8 cellular contexts compared by ENCODE assay signal in the genomic region with DNA sequence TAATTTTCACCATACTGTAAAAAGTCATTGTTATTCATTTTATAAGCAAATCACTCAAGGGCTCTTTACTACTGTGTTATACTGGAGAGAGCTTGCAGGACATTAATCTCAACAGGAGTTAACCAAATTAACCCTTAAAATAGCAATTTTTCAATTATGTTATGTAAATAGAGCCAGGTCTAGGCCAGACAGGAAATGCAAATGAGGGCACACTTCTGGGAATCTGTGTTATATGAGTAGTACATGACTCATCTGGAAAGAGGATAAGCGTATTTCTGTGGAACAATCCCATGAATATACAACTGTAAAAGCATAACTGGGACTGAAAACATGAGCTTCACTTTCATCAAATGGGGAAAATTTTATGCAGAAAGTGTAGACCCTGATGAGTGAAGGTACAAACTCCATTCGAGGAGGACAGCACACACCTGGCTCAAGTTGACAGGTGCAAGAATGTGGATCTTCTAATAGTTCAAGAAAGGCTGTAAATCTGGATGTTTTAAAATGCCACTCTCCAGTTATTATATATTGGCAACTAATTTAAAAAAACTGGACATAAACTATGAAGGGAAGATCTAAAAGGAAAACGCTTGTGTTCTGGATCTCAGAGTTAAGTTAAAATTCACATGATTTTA.
DNase-seq lines count a peak whose midpoint lies in the region; ATAC-seq and TF ChIP-seq lines count a peak whose summit lies in the region.

No MANE protein-coding gene starts in this region.

- peaks cover 7% of the 10 kb centered on the region; the same call in 1 of the 2 replicates for H3K9me3 ChIP-seq in DOHH2 (ENCODE audit: control insufficient read depth, insufficient read depth, low read length)
- H3K9me3 ChIP-seq in mesodermal cell (ENCODE audit: control insufficient read depth, low read length) = no peaks in the 10 kb centered on the region
- no peaks in the 10 kb centered on the region for H3K9me3 ChIP-seq in CD8-positive, alpha-beta T cell (ENCODE audit: low read length)

- no peaks in the 10 kb centered on the region for H3K9me3 Mint-ChIP-seq in CD8-positive, alpha-beta T cell

- no peak for TF ChIP-seq CTCF in DOHH2 (IDR thresholded peaks at IDR 0.05; ENCODE audit: low read depth, low read length, poor library complexity, severe bottlenecking)
- TF ChIP-seq CTCF in astrocyte of the spinal cord (IDR thresholded peaks at IDR 0.05; ENCODE audit: low read depth, low read length) = no peak
- no peak for TF ChIP-seq CTCF in CD8-positive, alpha-beta T cell (IDR thresholded peaks at IDR 0.05)

- H3K9me2 ChIP-seq in DOHH2 (replicated peaks; ENCODE audit: control insufficient read depth, low read length) = no peaks in the 10 kb centered on the region

- H4K20me1 ChIP-seq in DOHH2 (ENCODE audit: control insufficient read depth, insufficient read depth, low read depth, low read length) = no peaks in the 10 kb centered on the region

- H3K27ac Mint-ChIP-seq in CD8-positive, alpha-beta T cell = no peak overlapping the region

- ATAC-seq in GM21528 (IDR thresholded peaks at IDR 0.05; ENCODE audit: low FRiP score, unreplicated experiment) (no peak), GM21381 (IDR thresholded peaks at IDR 0.05; ENCODE audit: unreplicated experiment) (no peak)
- no peak for ATAC-seq in CD8-positive, alpha-beta T cell

- no peaks in the 10 kb centered on the region for H3K4me1 Mint-ChIP-seq in CD8-positive, alpha-beta T cell (ENCODE audit: low read depth)

- H3K36me3 ChIP-seq in DOHH2 (ENCODE audit: control insufficient read depth, low read length) (peaks cover 46% of the 10 kb centered on the region), mesodermal cell (ENCODE audit: control insufficient read depth, insufficient read depth, low read length) (no peaks in the 10 kb centered on the region)
- H3K36me3 ChIP-seq in CD8-positive, alpha-beta T cell (ENCODE audit: insufficient read depth, low read length) = no peaks in the 10 kb centered on the region

- H3K27ac ChIP-seq in DOHH2 (ENCODE audit: low read depth, low read length) (peak overlapping the region; percentile 48), mesodermal cell (ENCODE audit: low read depth, low read length, severe bottlenecking) (peak overlapping the region; percentile 51)
- H3K27ac ChIP-seq in CD8-positive, alpha-beta T cell (ENCODE audit: low read depth, low read length) = no peak overlapping the region

- no peaks in the 10 kb centered on the region for H3K27me3 ChIP-seq in DOHH2 (ENCODE audit: control insufficient read depth, low read length)
- no peaks in the 10 kb centered on the region for H3K27me3 ChIP-seq in CD8-positive, alpha-beta T cell (ENCODE audit: insufficient read depth, low read length)

- H3F3A ChIP-seq in DOHH2 (ENCODE audit: control insufficient read depth, insufficient read depth) = peaks cover 12% of the 10 kb centered on the region; the same call in 1 of the 2 replicates

- H3K4me2 ChIP-seq in DOHH2 (ENCODE audit: low read length) = peak overlapping the region; percentile 57

- H3K4me3 ChIP-seq in DOHH2 (ENCODE audit: low read length) (peak overlapping the region; percentile 51), astrocyte of the spinal cord (ENCODE audit: low read depth, low read length) (no peak overlapping the region), mesodermal cell (ENCODE audit: extremely low read depth, insufficient read depth, low read length, poor library complexity, severe bottlenecking) (no peak overlapping the region)
- no peak overlapping the region for H3K4me3 ChIP-seq in CD8-positive, alpha-beta T cell (ENCODE audit: low read depth, low read length)

- intact Hi-C loops in CD8-positive, alpha-beta T cell (cut with DNase I, micrococcal nuclease) = no loop called here

- no peaks in the 10 kb centered on the region for H3K36me3 Mint-ChIP-seq in CD8-positive, alpha-beta T cell

- CTCF ChIA-PET in CD8-positive, alpha-beta T cell (lab: Charles Lee) = no interaction called here

- DNase-seq in LoVo (ENCODE audit: low spot score) (peak; percentile 30), astrocyte of the spinal cord (ENCODE audit: low read depth, low spot score) (peak; percentile 79), epidermal melanocyte (ENCODE audit: insufficient read length, low spot score) (no peak)
- DNase-seq in CD8-positive, alpha-beta T cell = no peak

- in situ Hi-C loops in astrocyte of the spinal cord (cut with HindIII; ENCODE audit: low sequenced_read_pairs) = no loop called here

- no peak overlapping the region for H3K4me3 Mint-ChIP-seq in CD8-positive, alpha-beta T cell

- WGBS in mesodermal cell (ENCODE audit: insufficient coverage in 2 of 2), 2 experiments = 80 to 100% methylated on average over 1 of the region's 3 CpGs

- H3K4me1 ChIP-seq in DOHH2 (ENCODE audit: control insufficient read depth, low read length) (peaks cover 50% of the 10 kb centered on the region), mesodermal cell (ENCODE audit: control insufficient read depth, insufficient read depth, low read length, poor library complexity, severe bottlenecking) (peaks cover 39% of the 10 kb centered on the region)
- H3K4me1 ChIP-seq in CD8-positive, alpha-beta T cell (ENCODE audit: insufficient read depth, low read length) = no peaks in the 10 kb centered on the region

- H3K27me3 Mint-ChIP-seq in CD8-positive, alpha-beta T cell (ENCODE audit: low read depth) = no peaks in the 10 kb centered on the region

- POLR2A ChIA-PET in CD8-positive, alpha-beta T cell (lab: Charles Lee) = interaction anchor here (0.8 kb wide), 1 partner anchor 580 kb away, joined by 3 read pairs; no protein-coding TSS in a partner anchor

- peaks cover 95% of the 10 kb centered on the region for H3K79me2 ChIP-seq in DOHH2 (ENCODE audit: control insufficient read depth, low read length)

Comparison
In these comparisons a context has a peak if more than half of its experiments do, and no peak if none do; other contexts are left out.
1. DNase-seq: peak in LoVo (single experiment) and astrocyte of the spinal cord (single experiment); none in epidermal melanocyte (single experiment) and CD8-positive, alpha-beta T cell (0 of 7).